ENCODE assay signal across 1 cellular context in genomic region chr2:32862269-32863055, GRCh38.
TF ChIP-seq lines count a peak whose summit lies in the region.

No MANE protein-coding gene starts in this region.

TF ChIP-seq in IMR-90, 13 proteins besides CTCF, POLR2A, EP300 and RAD21:
- no peak for TF ChIP-seq MAFK (IDR thresholded peaks at IDR 0.05; ENCODE audit: low read depth, low read length)
- no peak for TF ChIP-seq BHLHE40 (IDR thresholded peaks at IDR 0.05; ENCODE audit: low read depth, low read length)
- TF ChIP-seq NFE2L2 (IDR thresholded peaks at IDR 0.05; ENCODE audit: low read depth, low read length) = no peak
- no peak for TF ChIP-seq FOS (IDR thresholded peaks at IDR 0.05; ENCODE audit: low read depth, low read length)
- no peak for TF ChIP-seq CHD1 (IDR thresholded peaks at IDR 0.05; ENCODE audit: low read depth, low read length)
- no peak for TF ChIP-seq SMC3 (IDR thresholded peaks at IDR 0.05; ENCODE audit: low read depth, low read length)
- no peak for TF ChIP-seq USF2 (IDR thresholded peaks at IDR 0.05; ENCODE audit: low read depth, low read length)
- TF ChIP-seq CEBPB (IDR thresholded peaks at IDR 0.05; ENCODE audit: low read depth, low read length) = no peak
- TF ChIP-seq MAZ (IDR thresholded peaks at IDR 0.05; ENCODE audit: borderline replicate concordance, low read depth, low read length) = no peak
- TF ChIP-seq MXI1 (IDR thresholded peaks at IDR 0.05; ENCODE audit: borderline replicate concordance, low read depth, low read length) = no peak
- TF ChIP-seq ELK1 (IDR thresholded peaks at IDR 0.05; ENCODE audit: borderline replicate concordance, low read depth, low read length) = no peak
- TF ChIP-seq RCOR1 (IDR thresholded peaks at IDR 0.05; ENCODE audit: insufficient replicate concordance, low read length) = no peak
- no peak for TF ChIP-seq RFX5 (IDR thresholded peaks at IDR 0.05; ENCODE audit: low read depth, low read length)
TF ChIP-seq in IMR-90: peak in this region for 0.
